Comparison of ENCODE assay signal across 1 cellular context in genomic region chr2:54116608-54117007, GRCh38.
TF ChIP-seq lines count a peak whose summit lies in the region.

No MANE protein-coding gene starts in this region.

TF ChIP-seq in A549, 52 proteins besides CTCF, POLR2A, EP300 and RAD21:
- TF ChIP-seq GATA3 (IDR thresholded peaks at IDR 0.05; ENCODE audit: borderline replicate concordance): 0 out of 2 replicates have a peak, but pooled peaks have one; percentile 13
